7 cellular contexts compared by ENCODE assay signal in genomic region chr14:67620217-67620789, GRCh38. TPM values are rescaled to one million over a fixed set of nuclear protein-coding genes. Genes with fewer than 3 reads are reported as not detected.
A peak's percentile ranks its signal among the peaks of the same experiment; 100 is the strongest.
DNase-seq lines count a peak whose midpoint lies in the region; ATAC-seq and TF ChIP-seq lines count a peak whose summit lies in the region.

No MANE protein-coding gene starts in this region.

- no peak for ATAC-seq in stimulated activated naive CD8-positive, alpha-beta T cell treated with anti-CD3 and anti-CD28 coated beads, Interleukin-15, Interleukin-2, amounts not matched to agents 100 U/mL and 50 U/mL, for 24 hours

- H3K27me3 ChIP-seq in kidney epithelial cell (ENCODE audit: control insufficient read depth, insufficient read depth, low read length) = no peaks in the 10 kb centered on the region

- H3K36me3 ChIP-seq in kidney epithelial cell (ENCODE audit: control insufficient read depth, insufficient read depth, low read length) = no peaks in the 10 kb centered on the region

- DNase-seq in ELR (ENCODE audit: low read depth) = peak; percentile 29
- peak; percentile 80 for DNase-seq in NCI-H2107 (lab: John Stamatoyannopoulos, UW)
- DNase-seq in T47D (ENCODE audit: low read depth in 1 of 2, low spot score in 1 of 2) = peak; percentile 38 to 59
- DNase-seq in kidney epithelial cell (ENCODE audit: low read depth) = no peak
- peak; percentile 17 for DNase-seq in stimulated activated naive CD8-positive, alpha-beta T cell treated with anti-CD3 and anti-CD28 coated beads, Interleukin-15, Interleukin-2, amounts not matched to agents 100 U/mL and 50 U/mL, for 24 hours
- no peak for DNase-seq in RPMI8226
- no peak for DNase-seq in putamen (ENCODE audit: low spot score)

- TF ChIP-seq CTCF in kidney epithelial cell (IDR thresholded peaks at IDR 0.05; ENCODE audit: insufficient read depth, low read length, poor library complexity, severe bottlenecking) = no peak

- peak overlapping the region; percentile 64 for H3K4me3 ChIP-seq in kidney epithelial cell (ENCODE audit: low read depth, low read length)

- in situ Hi-C loops in T47D (cut with HindIII; ENCODE audit: low pct_unique_long_range_greater_than_20kb, low sequenced_read_pairs) = no loop called here

RNA-seq across cellular contexts. Expression of gene ARG2, which starts 0.6 kb away (rescaled TPM):
- 35.0 and 45.6 TPM in 2 replicates for total RNA-seq in kidney epithelial cell

RNA-seq across cellular contexts. Expression of gene PIGH, which starts 20.2 kb away (rescaled TPM):
- 27.1 and 28.5 TPM in 2 replicates for total RNA-seq in kidney epithelial cell

RNA-seq across cellular contexts. Expression of gene VTI1B, which starts 54.1 kb away (rescaled TPM):
- 59.1 and 64.3 TPM in 2 replicates for total RNA-seq in kidney epithelial cell

Comparison
In these comparisons a context has a peak if more than half of its experiments do, and no peak if none do; other contexts are left out.
1. DNase-seq: peak in ELR (single experiment), NCI-H2107 (single experiment), T47D (2 of 2) and stimulated activated naive CD8-positive, alpha-beta T cell treated with anti-CD3 and anti-CD28 coated beads, Interleukin-15, Interleukin-2, amounts not matched to agents 100 U/mL and 50 U/mL, for 24 hours (single experiment); none in kidney epithelial cell (single experiment), RPMI8226 (single experiment) and putamen (single experiment).